Comparison of ENCODE assay signal across 10 cellular contexts in the genomic region with DNA sequence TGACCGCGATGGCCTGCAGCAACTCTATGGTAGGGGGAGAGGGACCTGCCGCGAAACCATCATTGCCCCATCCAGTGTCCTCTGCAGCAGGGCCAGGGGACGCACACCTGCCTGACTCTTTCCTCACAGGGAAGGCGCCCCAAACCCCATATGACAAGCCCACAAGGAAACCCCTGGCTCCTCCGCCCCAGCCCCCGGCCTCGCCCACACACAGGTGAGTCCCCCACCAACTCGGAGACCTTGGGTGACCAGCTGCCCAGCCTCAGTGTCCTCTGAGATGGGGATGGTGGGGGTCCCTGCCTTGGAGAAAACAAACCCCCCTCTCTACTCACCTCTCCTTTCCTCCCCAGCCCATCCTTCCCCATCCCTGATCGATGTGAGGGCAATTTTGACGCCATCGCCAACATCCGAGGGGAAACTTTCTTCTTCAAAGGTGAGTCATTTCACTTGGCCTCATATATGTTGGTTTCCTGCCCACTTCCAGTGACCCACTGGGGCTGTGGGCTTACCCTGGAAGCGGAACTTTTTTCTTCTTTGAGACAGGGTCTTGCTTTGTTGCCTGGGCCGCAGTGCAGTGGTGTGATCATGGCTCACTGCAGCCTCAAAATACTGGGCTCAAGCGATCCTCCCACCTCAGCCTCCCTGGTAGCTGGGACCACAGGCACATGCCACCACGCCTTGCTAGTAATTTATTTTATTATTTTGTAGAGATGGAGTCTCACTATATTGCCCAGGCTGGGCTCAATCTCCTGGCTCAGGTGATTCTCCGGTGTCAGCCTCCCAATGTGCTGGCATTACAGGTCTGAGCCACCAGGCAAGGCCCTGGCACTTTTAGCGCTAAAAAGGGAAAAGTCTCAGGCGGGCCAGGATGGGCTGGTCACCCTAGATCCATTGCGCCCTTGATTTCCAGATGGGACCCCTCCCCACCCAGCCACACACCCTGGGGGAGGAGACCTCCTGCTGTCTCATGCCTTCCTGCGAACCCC. TPM values are rescaled to one million over a fixed set of nuclear protein-coding genes. Genes with fewer than 3 reads are reported as not detected.
DNase-seq lines count a peak whose midpoint lies in the region; ATAC-seq and TF ChIP-seq lines count a peak whose summit lies in the region.
"Had no signal": no experiment of that assay in that cellular context is flagged by ENCODE, and none has a peak within 500 bp of the region (broad histone marks: within the 10 kb centered on the region; RNA-seq: fewer than 3 reads in every experiment).

No MANE protein-coding gene starts in this region.

- H3K4me3 ChIP-seq in OCI-LY3 (ENCODE audit: low read length) (peak overlapping the region; percentile 82), neutrophil (ENCODE audit: low read depth in 1 of 2, low read length in 1 of 2) (peak overlapping the region; percentile 98 to 99)

- H3K27me3 Mint-ChIP-seq in Calu3 (ENCODE audit: unreplicated experiment) = no peaks in the 10 kb centered on the region
- H3K27me3 Mint-ChIP-seq in effector memory CD8-positive, alpha-beta T cell = no peaks in the 10 kb centered on the region

- H3K27ac Mint-ChIP-seq in Calu3 (ENCODE audit: unreplicated experiment) = no peak overlapping the region
- H3K27ac Mint-ChIP-seq in effector memory CD8-positive, alpha-beta T cell = peak overlapping the region; percentile 91

- no peak overlapping the region for H3K27ac ChIP-seq in OCI-LY3 (ENCODE audit: low read length)
- H3K27ac ChIP-seq in neutrophil = peak overlapping the region; percentile 94

- intact Hi-C loops in Calu3 (cut with micrococcal nuclease; ENCODE audit: unreplicated experiment) = loop anchor here (2.0 kb wide), 1 partner anchor 71 kb away; no protein-coding TSS in a partner anchor

- no peaks in the 10 kb centered on the region for H3K4me1 Mint-ChIP-seq in Calu3 (ENCODE audit: low read depth, unreplicated experiment)
- peaks cover 47 to 50% of the 10 kb centered on the region in 2 donors for H3K4me1 Mint-ChIP-seq in effector memory CD8-positive, alpha-beta T cell (ENCODE audit: low read depth in 2 of 2)

- H3K36me3 ChIP-seq in OCI-LY3 (replicated peaks; ENCODE audit: low read depth, low read length) (no peaks in the 10 kb centered on the region), neutrophil (peaks cover 63% of the 10 kb centered on the region)

- H3K4me1 ChIP-seq in OCI-LY3 (ENCODE audit: low read length) (peaks cover 6% of the 10 kb centered on the region), neutrophil (ENCODE audit: control insufficient read depth in 1 of 2, insufficient read depth in 1 of 2, low read depth in 1 of 2, low read length in 1 of 2) (peaks cover 91 to 97% of the 10 kb centered on the region in 2 experiments)

- H3K4me3 Mint-ChIP-seq in Calu3 (ENCODE audit: low read depth, unreplicated experiment) = peak overlapping the region; percentile 96
- peak overlapping the region; percentile 91 to 92 for H3K4me3 Mint-ChIP-seq in effector memory CD8-positive, alpha-beta T cell

- 0 out of 2 replicates have a peak, but pooled peaks cover 4% of the 10 kb centered on the region for H4K20me1 ChIP-seq in OCI-LY3 (ENCODE audit: insufficient read depth, low read length)

- H3K79me2 ChIP-seq in OCI-LY3 (ENCODE audit: low read length) = no peaks in the 10 kb centered on the region

- H2AFZ ChIP-seq in OCI-LY3 (ENCODE audit: low read depth, low read length) = no peak overlapping the region

- no peaks in the 10 kb centered on the region for H3K9me3 Mint-ChIP-seq in Calu3 (ENCODE audit: low read depth, unreplicated experiment)
- no peaks in the 10 kb centered on the region for H3K9me3 Mint-ChIP-seq in effector memory CD8-positive, alpha-beta T cell

- H3K4me2 ChIP-seq in OCI-LY3 (ENCODE audit: low read length) = peak overlapping the region; percentile 93

- no peak overlapping the region; the same call in 1 of the 2 replicates for H3K9ac ChIP-seq in OCI-LY3 (ENCODE audit: low read length)

- DNase-seq in Calu3 (no peak), NOMO-1 (lab: John Stamatoyannopoulos, UW; ENCODE audit: unreplicated experiment in 2 of 2) (no peak), NCI-H2029 treated with DMSO at 0.1 percent for 48 hours (lab: John Stamatoyannopoulos, UW) (no peak), NOMO-1 treated with dmso at 0.1 percent for 144 hours (lab: John Stamatoyannopoulos, UW; ENCODE audit: unreplicated experiment) (no peak)
- no peak for DNase-seq in effector memory CD8-positive, alpha-beta T cell
- DNase-seq: NCI-H446 had no signal

- H3K9me3 ChIP-seq in OCI-LY3 (ENCODE audit: insufficient read depth, low read length) (no peaks in the 10 kb centered on the region), neutrophil (no peaks in the 10 kb centered on the region)

- peaks cover 23% of the 10 kb centered on the region for H3K36me3 Mint-ChIP-seq in Calu3 (ENCODE audit: insufficient read depth, unreplicated experiment)
- peaks cover 19% of the 10 kb centered on the region for H3K36me3 Mint-ChIP-seq in effector memory CD8-positive, alpha-beta T cell (ENCODE audit: insufficient read depth)

- no peak for ATAC-seq in effector memory CD8-positive, alpha-beta T cell (replicated peaks)
- no peak for ATAC-seq in GM19035 (IDR thresholded peaks at IDR 0.05; ENCODE audit: unreplicated experiment)

- peaks cover 5% of the 10 kb centered on the region; the same call in 1 of the 2 replicates for H3K27me3 ChIP-seq in OCI-LY3 (ENCODE audit: low read depth, low read length)
- no peaks in the 10 kb centered on the region for H3K27me3 ChIP-seq in neutrophil

- TF ChIP-seq CTCF in Calu3 (IDR thresholded peaks at IDR 0.05; ENCODE audit: unreplicated experiment) = no peak
- no peak for TF ChIP-seq CTCF in OCI-LY3 (IDR thresholded peaks at IDR 0.05; ENCODE audit: low read depth, low read length)
- TF ChIP-seq CTCF in neutrophil (IDR thresholded peaks at IDR 0.05) = no peak

- BruUV-seq in Calu3 (replicated peaks; lab: Mats Ljungman, UMichigan) = TSS peak; percentile 22

- CTCF ChIA-PET in Calu3 (lab: Charles Lee) = interaction anchor here (0.7 to 2.2 kb wide), 12 partner anchors 8 to 1558 kb away, joined by 3 to 23 read pairs (median 4); partner anchors contain the start of genes MMP25 and ZNF205

RNA-seq across cellular contexts. Expression of gene IL32, which starts 8.0 kb away (rescaled TPM):
- 81.8 and 89.0 TPM in 2 replicates for total RNA-seq in Calu3 (2022)

RNA-seq across cellular contexts. Expression of gene MMP25, which starts 11.1 kb away (rescaled TPM):
- total RNA-seq in Calu3 (2022) = 0.27 and 0.31 TPM in 2 replicates

RNA-seq across cellular contexts. Expression of gene BICDL2, which starts 20.7 kb away (rescaled TPM):
- total RNA-seq in Calu3 (2022) = 59.4 and 70.9 TPM in 2 replicates
- total RNA-seq: temporal lobe had no signal

RNA-seq across cellular contexts. Expression of gene THOC6, which starts 33.6 kb away (rescaled TPM):
- 50.8 and 54.4 TPM in 2 replicates for total RNA-seq in Calu3 (2022)

RNA-seq across cellular contexts. Expression of gene HCFC1R1, which starts 33.7 kb away (rescaled TPM):
- total RNA-seq in Calu3 (2022) = 61.1 and 75.4 TPM in 2 replicates
